ENCODE assay signal across 1 cellular context in the genomic region with DNA sequence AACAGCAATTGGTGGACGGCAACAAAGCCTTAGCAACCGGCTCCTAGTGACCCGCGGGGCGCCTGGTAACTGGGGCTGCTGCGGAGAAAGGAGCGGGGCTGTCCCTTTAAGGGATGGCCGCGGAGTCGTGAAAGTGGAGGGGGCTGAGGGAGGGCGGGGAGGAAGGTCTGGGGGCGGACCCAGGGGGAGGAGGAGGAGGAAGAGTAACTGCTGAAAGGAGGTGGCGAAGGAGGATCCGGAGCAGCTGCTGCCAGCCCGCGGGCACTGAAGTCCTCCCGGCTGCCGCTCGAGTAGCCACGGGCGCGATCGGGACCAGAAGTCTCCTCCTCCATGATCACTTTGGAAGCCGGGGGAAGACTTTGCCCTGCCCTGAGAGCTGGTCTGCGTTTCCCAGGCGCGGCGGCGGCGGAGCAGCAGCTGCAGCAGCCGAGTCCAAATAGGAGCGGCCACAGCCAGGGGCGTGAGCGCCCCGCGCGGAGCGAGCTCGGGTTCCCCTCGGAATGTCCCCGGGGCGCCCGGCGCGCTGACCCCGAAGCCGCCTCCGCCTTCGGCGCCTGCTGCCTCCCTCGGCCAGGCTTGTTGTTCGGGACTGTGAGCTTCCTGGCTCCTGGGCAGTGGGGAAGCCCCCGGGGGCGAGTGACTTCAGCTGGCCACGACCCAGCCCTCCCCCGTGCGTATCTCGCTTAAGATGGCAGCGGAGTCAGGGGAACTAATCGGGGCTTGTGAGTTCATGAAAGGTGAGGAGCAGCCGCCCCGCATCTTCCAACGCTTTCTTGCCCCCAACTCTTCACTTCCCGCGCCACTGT.
A peak's percentile ranks its signal among the peaks of the same experiment; 100 is the strongest.
TF ChIP-seq lines count a peak whose summit lies in the region.

A gene with protein sequence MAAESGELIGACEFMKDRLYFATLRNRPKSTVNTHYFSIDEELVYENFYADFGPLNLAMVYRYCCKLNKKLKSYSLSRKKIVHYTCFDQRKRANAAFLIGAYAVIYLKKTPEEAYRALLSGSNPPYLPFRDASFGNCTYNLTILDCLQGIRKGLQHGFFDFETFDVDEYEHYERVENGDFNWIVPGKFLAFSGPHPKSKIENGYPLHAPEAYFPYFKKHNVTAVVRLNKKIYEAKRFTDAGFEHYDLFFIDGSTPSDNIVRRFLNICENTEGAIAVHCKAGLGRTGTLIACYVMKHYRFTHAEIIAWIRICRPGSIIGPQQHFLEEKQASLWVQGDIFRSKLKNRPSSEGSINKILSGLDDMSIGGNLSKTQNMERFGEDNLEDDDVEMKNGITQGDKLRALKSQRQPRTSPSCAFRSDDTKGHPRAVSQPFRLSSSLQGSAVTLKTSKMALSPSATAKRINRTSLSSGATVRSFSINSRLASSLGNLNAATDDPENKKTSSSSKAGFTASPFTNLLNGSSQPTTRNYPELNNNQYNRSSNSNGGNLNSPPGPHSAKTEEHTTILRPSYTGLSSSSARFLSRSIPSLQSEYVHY (plus strand): TSS at position 240 of the 806 bp plus-strand sequence. CDS start 449 bp downstream, at position 689.

TF ChIP-seq in GM12878, 131 proteins besides CTCF, POLR2A, EP300 and RAD21 (continued from another document):
- TF ChIP-seq, protein P1, sequence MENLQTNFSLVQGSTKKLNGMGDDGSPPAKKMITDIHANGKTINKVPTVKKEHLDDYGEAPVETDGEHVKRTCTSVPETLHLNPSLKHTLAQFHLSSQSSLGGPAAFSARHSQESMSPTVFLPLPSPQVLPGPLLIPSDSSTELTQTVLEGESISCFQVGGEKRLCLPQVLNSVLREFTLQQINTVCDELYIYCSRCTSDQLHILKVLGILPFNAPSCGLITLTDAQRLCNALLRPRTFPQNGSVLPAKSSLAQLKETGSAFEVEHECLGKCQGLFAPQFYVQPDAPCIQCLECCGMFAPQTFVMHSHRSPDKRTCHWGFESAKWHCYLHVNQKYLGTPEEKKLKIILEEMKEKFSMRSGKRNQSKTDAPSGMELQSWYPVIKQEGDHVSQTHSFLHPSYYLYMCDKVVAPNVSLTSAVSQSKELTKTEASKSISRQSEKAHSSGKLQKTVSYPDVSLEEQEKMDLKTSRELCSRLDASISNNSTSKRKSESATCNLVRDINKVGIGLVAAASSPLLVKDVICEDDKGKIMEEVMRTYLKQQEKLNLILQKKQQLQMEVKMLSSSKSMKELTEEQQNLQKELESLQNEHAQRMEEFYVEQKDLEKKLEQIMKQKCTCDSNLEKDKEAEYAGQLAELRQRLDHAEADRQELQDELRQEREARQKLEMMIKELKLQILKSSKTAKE (IDR thresholded peaks at IDR 0.05; ENCODE audit: low read depth, poor library complexity, severe bottlenecking), result no peak
- TF ChIP-seq DPF2 (IDR thresholded peaks at IDR 0.05) (peak; percentile 65; the same call in 1 of the 2 replicates), ATF7 (IDR thresholded peaks at IDR 0.05; ENCODE audit: low read depth) (no peak), ASH2L (IDR thresholded peaks at IDR 0.05; ENCODE audit: borderline replicate concordance, low read depth) (no peak), YBX1 (IDR thresholded peaks at IDR 0.05) (no peak)
